ENCODE assay signal across 28 cellular contexts in genomic region chr5:24693609-24694008, GRCh38. TPM values are rescaled to one million over a fixed set of nuclear protein-coding genes. Genes with fewer than 3 reads are reported as not detected.
"Had no signal": no experiment of that assay in that cellular context is flagged by ENCODE, and none has a peak within 500 bp of the region (broad histone marks: within the 10 kb centered on the region; RNA-seq: fewer than 3 reads in every experiment).

No MANE protein-coding gene starts in this region.

- FAIRE-seq: HepG2 had no signal

- H3K27me3 ChIP-seq: MG63, Peyer's patch, SJCRH30 had no signal

- H3K36me3 ChIP-seq: MG63, Peyer's patch, SJCRH30 had no signal

- H3K9me3 ChIP-seq: Peyer's patch, SJCRH30 had no signal

- H2AFZ ChIP-seq: PC-9 had no signal

- H3K27ac ChIP-seq: PC-9, Peyer's patch, SJCRH30 had no signal

- H3K4me3 ChIP-seq: MG63, PC-9, Peyer's patch, SJCRH30 had no signal

- ATAC-seq: HepG2, Right ventricle myocardium inferior, SK-N-SH treated with all-trans-retinoic acid at 6 μM for 48 hours had no signal

- H3K4me1 ChIP-seq: Peyer's patch, SJCRH30 had no signal

- DNase-seq: IMR-90; Karpas-422; KG1; MG63; NCI-H1092; NCI-H1105 treated with DMSO at 0.1 percent for 48 hours; NCI-H1417 treated with DMSO at 0.1 percent for 48 hours; NCI-H146; NCI-H1694 treated with DMSO at 0.1 percent for 48 hours; NCI-H1930; NCI-H2081; NCI-H2107; NCI-H2227 treated with DMSO at 0.1 percent for 48 hours; NCI-H446; NCI-H510A; NCI-H524 treated with DMSO at 0.1 percent for 48 hours; NCI-H69; NCI-H774; NK-92 treated with Interleukin-12 subunit alpha and Interleukin-12 subunit beta, amount 100 ng/mL, for 24 hours; OCI-M1; PC-9; Peyer's patch; SHP77 treated with DMSO at 0.1 percent for 48 hours; SJCRH30 had no signal

- H3K4me2 ChIP-seq: PC-9 had no signal

RNA-seq across cellular contexts. Expression of gene CDH10, which starts 48.8 kb away (rescaled TPM):
- total RNA-seq: Peyer's patch, RPMI7951, SJCRH30 had no signal
